ENCODE assay signal across 17 cellular contexts in genomic region chr10:35307297-35307696, GRCh38. TPM values are rescaled to one million over a fixed set of nuclear protein-coding genes. Genes with fewer than 3 reads are reported as not detected.
A peak's percentile ranks its signal among the peaks of the same experiment; 100 is the strongest.
DNase-seq lines count a peak whose midpoint lies in the region; ATAC-seq, FAIRE-seq and TF ChIP-seq lines count a peak whose summit lies in the region.
"Had no signal": no experiment of that assay in that cellular context is flagged by ENCODE, and none has a peak within 500 bp of the region (broad histone marks: within the 10 kb centered on the region; RNA-seq: fewer than 3 reads in every experiment).

No MANE protein-coding gene starts in this region.

- no peak for FAIRE-seq in small intestine (lab: Jason Lieb, UNC)
- FAIRE-seq: H1 had no signal

- no peak for TF ChIP-seq CTCF in esophagus squamous epithelium (IDR thresholded peaks at IDR 0.05)

- H3K27me3 ChIP-seq in esophagus squamous epithelium (peaks cover 0 to 85% (median 0%) of the 10 kb centered on the region in 4 donors), small intestine (ENCODE audit: control insufficient read depth in 2 of 2, insufficient read depth in 2 of 2, low read length in 2 of 2) (no peaks in the 10 kb centered on the region)
- H3K27me3 ChIP-seq: BLaER1 treated with 17β-estradiol and CSF1 and Interleukin-3, amounts not matched to agents 10 nM and 100 nM had no signal

- WGBS in esophagus squamous epithelium, 2 donors, result 35 to 44% methylated on average over 10 of the region's 10 CpGs
- WGBS in small intestine, 3 donors, result 25 to 68% (median 37%) methylated on average over 10 of the region's 10 CpGs

- ATAC-seq in HG02571 (IDR thresholded peaks at IDR 0.05; ENCODE audit: unreplicated experiment) (no peak), GM18909 (IDR thresholded peaks at IDR 0.05; ENCODE audit: poor library complexity, unreplicated experiment) (no peak)
- ATAC-seq: left lobe of liver had no signal

- H3K36me3 ChIP-seq in esophagus squamous epithelium, result no peaks in the 10 kb centered on the region
- H3K36me3 ChIP-seq in small intestine (ENCODE audit: control insufficient read depth in 2 of 2, insufficient read depth in 2 of 2, low read length in 2 of 2), result no peaks in the 10 kb centered on the region
- H3K36me3 ChIP-seq: BLaER1 treated with 17β-estradiol and CSF1 and Interleukin-3, amounts not matched to agents 10 nM and 100 nM; tibial artery had no signal

- H3K27ac ChIP-seq in esophagus squamous epithelium, result peak overlapping the region; percentile 11 to 81 (median 60)
- peak overlapping the region; percentile 14 to 53 for H3K27ac ChIP-seq in small intestine (ENCODE audit: low read depth in 1 of 2, low read length in 1 of 2)
- H3K27ac ChIP-seq: BLaER1 treated with 17β-estradiol and CSF1 and Interleukin-3, amounts not matched to agents 10 nM and 100 nM; tibial artery had no signal

- intact Hi-C loops in esophagus squamous epithelium (cut with DNase I), result no loop called here

- TF ChIP-seq POLR2A in esophagus squamous epithelium (IDR thresholded peaks at IDR 0.05), result no peak

- no peaks in the 10 kb centered on the region for H3K9me3 ChIP-seq in esophagus squamous epithelium
- no peaks in the 10 kb centered on the region for H3K9me3 ChIP-seq in small intestine (ENCODE audit: control insufficient read depth, low read depth)
- H3K9me3 ChIP-seq: SK-N-SH, tibial artery had no signal

- H3K4me3 ChIP-seq in esophagus squamous epithelium (no peak overlapping the region), small intestine (ENCODE audit: low read depth in 1 of 2, low read length in 2 of 2) (no peak overlapping the region)
- H3K4me3 ChIP-seq: BLaER1 treated with 17β-estradiol and CSF1 and Interleukin-3, amounts not matched to agents 10 nM and 100 nM; tibial artery had no signal

- H3K4me1 ChIP-seq in esophagus squamous epithelium (peaks cover 6 to 15% (median 8%) of the 10 kb centered on the region in 3 donors), small intestine (ENCODE audit: control insufficient read depth in 2 of 2, insufficient read depth in 1 of 2, low read depth in 1 of 2, low read length in 1 of 2) (peaks cover 0 to 2% of the 10 kb centered on the region in 2 donors)
- H3K4me1 ChIP-seq: BLaER1 treated with 17β-estradiol and CSF1 and Interleukin-3, amounts not matched to agents 10 nM and 100 nM; tibial artery had no signal

- DNase-seq in HCEC 1CT (peak; percentile 24), RPMI7951 (ENCODE audit: low read depth) (peak; percentile 41), esophagus squamous epithelium (lab: John Stamatoyannopoulos, UW) (no peak), small intestine (no peak), H4 (ENCODE audit: low spot score) (no peak)
- DNase-seq: activated CD4-positive, alpha-beta T cell treated with anti-CD3 and anti-CD28 coated beads for 4 hours; activated naive CD4-positive, alpha-beta T cell treated with anti-CD3 and anti-CD28 coated beads, Interleukin-2, amount 10 ng/mL, durations not matched to agents 7 days and 5 days; effector CD8-positive, alpha-beta T cell; EL; T1000; tibial artery had no signal

RNA-seq across cellular contexts. Expression of gene CCNY, which starts 29.0 kb away (rescaled TPM):
- 35.3 and 44.2 TPM in 2 replicates for total RNA-seq in RPMI7951 (2014; rRNA removed; shearing (Covaris generic))
- 10 to 100 TPM; 24.1 to 41.5 (median 30.4) TPM for total RNA-seq in esophagus squamous epithelium
- 10 to 100 TPM; 26.7 to 35.8 (median 28.9) TPM for polyA plus RNA-seq in small intestine
- total RNA-seq in H4 (2014; rRNA removed; shearing (Covaris generic)), result 25.1 and 37.6 TPM in 2 replicates

Comparison
In these comparisons a context has a peak if more than half of its experiments do, and no peak if none do; other contexts are left out.
1. DNase-seq: peak in HCEC 1CT (single experiment) and RPMI7951 (single experiment); none in esophagus squamous epithelium (single experiment), small intestine (single experiment) and H4 (single experiment).